ENCODE assay signal across 21 cellular contexts in the genomic region with DNA sequence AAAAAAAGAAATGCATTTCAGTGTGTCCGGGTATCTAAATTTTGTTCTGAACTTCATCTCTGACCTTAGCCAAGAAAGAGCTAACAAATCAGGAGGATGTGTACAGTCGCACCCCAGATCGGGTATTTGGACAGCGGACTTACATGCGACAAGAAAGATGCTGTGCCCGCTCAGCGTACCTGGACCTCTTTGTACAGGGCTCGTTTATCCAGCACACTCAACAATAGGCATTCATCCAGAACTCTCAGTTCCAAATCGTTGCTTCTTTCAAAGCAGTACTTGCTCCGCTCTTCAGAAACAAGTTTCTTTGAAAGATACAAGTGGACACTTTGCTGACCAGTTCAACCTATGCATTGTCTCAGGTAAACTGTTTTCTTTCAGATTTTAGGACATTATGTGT.
"Had no signal": no experiment of that assay in that cellular context is flagged by ENCODE, and none has a peak within 500 bp of the region (broad histone marks: within the 10 kb centered on the region; RNA-seq: fewer than 3 reads in every experiment).

No MANE protein-coding gene starts in this region.

- H3K4me1 ChIP-seq: colonic mucosa, lower lobe of right lung had no signal

- H3K36me3 ChIP-seq: colonic mucosa, esophagus squamous epithelium, gastrocnemius medialis, heart right ventricle, left lung, lower lobe of right lung had no signal

- H3K27me3 ChIP-seq: colonic mucosa, esophagus squamous epithelium, gastrocnemius medialis, heart right ventricle, left lung had no signal

- H3K4me3 ChIP-seq: colonic mucosa, esophagus squamous epithelium, gastrocnemius medialis, heart right ventricle, left lung, lower lobe of right lung, mucosa of descending colon had no signal

- H3K27ac ChIP-seq: colonic mucosa, epithelial cell of prostate, esophagus squamous epithelium, heart right ventricle, left lung, lower lobe of right lung had no signal

- DNase-seq: colonic mucosa; cortex of kidney; effector CD8-positive, alpha-beta T cell; effector memory CD8-positive, alpha-beta T cell; endodermal cell; erythroblast; esophagus squamous epithelium; foreskin fibroblast; foreskin melanocyte; gastrocnemius medialis; glutamatergic neuron; head of caudate nucleus; heart right ventricle; hippocampal formation; left cardiac atrium; left lung; left ventricle myocardium superior; lower lobe of right lung; mesenchymal stem cell; mucosa of descending colon had no signal

- H3K9me3 ChIP-seq: colonic mucosa, esophagus squamous epithelium, gastrocnemius medialis, left lung, lower lobe of right lung, mucosa of descending colon had no signal
